ENCODE assay signal across 9 cellular contexts in the genomic region with DNA sequence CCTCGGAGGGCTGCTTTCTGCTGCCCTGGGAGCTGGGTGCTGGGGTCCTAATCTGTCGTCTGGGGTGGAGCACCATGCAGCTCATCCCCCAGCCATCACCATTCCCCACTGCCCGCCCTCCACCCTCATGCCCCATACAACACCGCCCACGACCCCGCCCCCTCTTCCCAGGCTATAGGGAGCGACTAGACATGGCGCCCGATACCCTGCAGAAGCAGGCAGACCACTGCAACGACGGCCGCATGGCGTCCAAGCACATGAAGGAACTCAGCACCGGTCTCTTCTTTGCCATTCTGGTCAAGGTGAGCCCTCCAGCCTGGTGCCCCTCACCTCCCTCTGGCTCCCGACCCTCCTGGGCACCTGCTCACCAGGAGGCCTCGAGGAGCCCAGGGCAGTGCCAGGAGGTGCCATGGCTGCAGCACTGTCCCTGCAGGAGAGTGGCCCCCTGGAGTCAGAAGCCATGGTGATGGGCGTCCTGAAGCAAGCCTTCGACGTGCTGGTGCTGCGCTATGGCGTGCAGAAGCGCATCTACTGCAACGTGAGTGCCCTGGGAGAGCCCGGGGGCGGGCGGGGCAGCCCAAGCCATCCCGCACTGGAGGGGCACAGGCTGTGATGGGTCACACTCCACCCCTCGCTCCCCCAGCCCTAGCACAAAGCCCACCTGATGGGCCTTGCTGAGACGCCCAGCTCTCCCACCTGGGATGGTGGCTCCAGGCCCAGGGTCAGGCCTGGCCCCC. TPM values are rescaled to one million over a fixed set of nuclear protein-coding genes. Genes with fewer than 3 reads are reported as not detected.
"Had no signal": no experiment of that assay in that cellular context is flagged by ENCODE, and none has a peak within 500 bp of the region (broad histone marks: within the 10 kb centered on the region; RNA-seq: fewer than 3 reads in every experiment).

No MANE protein-coding gene starts in this region.

RNA-seq across cellular contexts. Expression of a gene that starts 10.6 kb away (rescaled TPM):
- total RNA-seq: LHCN-M2, MCF 10A, NCI-H460, OCI-LY7, PC-9, Right ventricle myocardium inferior, RPMI7951, SJCRH30, SK-MEL-5 had no signal

RNA-seq across cellular contexts. Expression of a gene that starts 38.7 kb away (rescaled TPM):
- total RNA-seq: LHCN-M2, MCF 10A, NCI-H460, OCI-LY7, Right ventricle myocardium inferior, RPMI7951, SJCRH30, SK-MEL-5 had no signal

RNA-seq across cellular contexts. Expression of a gene that starts 42.3 kb away (rescaled TPM):
- total RNA-seq: LHCN-M2, MCF 10A, OCI-LY7, PC-9, Right ventricle myocardium inferior, RPMI7951, SJCRH30, SK-MEL-5 had no signal
